Comparison of ENCODE assay signal across 8 cellular contexts in the genomic region with DNA sequence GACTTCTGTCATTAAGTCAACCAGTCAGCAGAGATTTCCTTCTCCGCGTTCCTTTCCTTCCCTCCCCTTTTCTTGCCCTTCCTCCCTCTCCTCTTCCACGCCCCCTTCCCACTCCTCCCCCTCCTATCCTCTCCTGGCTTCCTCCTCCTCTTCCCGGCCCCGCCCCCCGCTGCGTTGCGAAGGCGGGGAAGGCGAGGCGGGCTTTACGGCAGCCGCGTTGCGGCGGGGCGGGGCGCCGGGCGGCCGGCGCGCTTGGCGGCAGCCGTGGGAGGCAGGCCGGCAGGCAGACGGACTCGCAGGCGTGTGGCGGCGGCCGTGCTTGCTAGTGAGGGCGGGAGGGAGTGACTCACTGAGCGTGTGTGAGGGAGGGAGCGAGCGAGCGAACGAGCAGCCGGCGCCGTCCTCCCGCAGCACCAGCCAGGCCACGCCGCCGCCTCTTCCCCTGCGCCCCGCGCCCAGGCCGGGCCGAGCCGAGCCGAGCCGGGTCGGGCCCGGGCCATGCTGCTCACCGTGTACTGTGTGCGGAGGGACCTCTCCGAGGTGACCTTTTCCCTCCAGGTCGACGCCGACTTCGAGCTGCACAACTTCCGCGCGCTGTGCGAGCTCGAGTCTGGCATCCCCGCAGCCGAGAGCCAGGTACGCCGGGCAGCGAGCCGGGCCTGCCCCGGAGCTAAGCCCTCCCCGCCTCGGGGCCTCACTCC. TPM values are rescaled to one million over a fixed set of nuclear protein-coding genes. Genes with fewer than 3 reads are reported as not detected.
DNase-seq lines count a peak whose midpoint lies in the region; ATAC-seq, FAIRE-seq and TF ChIP-seq lines count a peak whose summit lies in the region.

A gene (plus strand): TSS at position 286 of the 701 bp plus-strand sequence. CDS start 213 bp downstream, at position 499.

- peaks cover 0 to 17% (median 2%) of the 10 kb centered on the region in 3 donors for H3K36me3 Mint-ChIP-seq in CD8-positive, alpha-beta memory T cell
- H3K36me3 Mint-ChIP-seq in activated CD8-positive, alpha-beta memory T cell treated with anti-CD3 and anti-CD28 coated beads, Interleukin-2, amount 10 ng/mL, durations not matched to agents 7 days and 5 days, result peaks cover 7% of the 10 kb centered on the region

- H2BK5ac ChIP-seq in H1 (ENCODE audit: low read depth, low read length), result peak within 1 kb of the TSS; percentile 82; the same call in 1 of the 2 replicates
- H2BK5ac ChIP-seq in mesendoderm (ENCODE audit: low read length), result peak within 1 kb of the TSS; percentile 31

- H3K4ac ChIP-seq in H1 (replicated peaks; ENCODE audit: insufficient read length, low read depth, low read length), result peak within 1 kb of the TSS; percentile 90
- peak within 1 kb of the TSS; percentile 46 for H3K4ac ChIP-seq in mesendoderm (ENCODE audit: low read depth, low read length)

- no peak for FAIRE-seq in H1 (lab: Jason Lieb, UNC)

- no peaks in the 10 kb centered on the region for H3K9me3 ChIP-seq in CD8-positive, alpha-beta memory T cell (ENCODE audit: low read length)
- no peaks in the 10 kb centered on the region for H3K9me3 ChIP-seq in H1 (ENCODE audit: insufficient read depth in 2 of 2, low read depth in 1 of 2, low read length in 1 of 2)

- peak within 1 kb of the TSS; percentile 32 for H3K56ac ChIP-seq in H1 (replicated peaks; ENCODE audit: insufficient read length, low read depth, low read length)
- H3K56ac ChIP-seq in mesendoderm (ENCODE audit: low read length), result peak within 1 kb of the TSS; percentile 84

- peak within 1 kb of the TSS; percentile 50 for H4K91ac ChIP-seq in H1 (replicated peaks; ENCODE audit: insufficient read length, low read length)

- H3K4me3 Mint-ChIP-seq in CD8-positive, alpha-beta memory T cell, result peak within 1 kb of the TSS; percentile 92 to 97 (median 93)
- H3K4me3 Mint-ChIP-seq in activated CD8-positive, alpha-beta memory T cell treated with anti-CD3 and anti-CD28 coated beads, Interleukin-2, amount 10 ng/mL, durations not matched to agents 7 days and 5 days, result peak within 1 kb of the TSS; percentile 80

- H3K27me3 Mint-ChIP-seq in CD8-positive, alpha-beta memory T cell, result no peaks in the 10 kb centered on the region
- H3K27me3 Mint-ChIP-seq in activated CD8-positive, alpha-beta memory T cell treated with anti-CD3 and anti-CD28 coated beads, Interleukin-2, amount 10 ng/mL, durations not matched to agents 7 days and 5 days, result no peaks in the 10 kb centered on the region

- H3K23me2 ChIP-seq in H1 (ENCODE audit: low read depth, low read length), result peaks cover 4% of the 10 kb centered on the region

- H3K23ac ChIP-seq in H1 (ENCODE audit: insufficient read length), result no peak within 1 kb of the TSS
- H3K23ac ChIP-seq in mesendoderm (ENCODE audit: low read length), result no peak within 1 kb of the TSS

- peak within 1 kb of the TSS; percentile 81 for H2AFZ ChIP-seq in H1 (ENCODE audit: low read length)

- H3K9ac ChIP-seq in H1 (replicated peaks in 1 of 4; ENCODE audit: extremely low read depth in 1 of 4, low read depth in 3 of 4, low read length in 3 of 4) (peak within 1 kb of the TSS; percentile 67 to 86 (median 82)), mesendoderm (ENCODE audit: low read length) (peak within 1 kb of the TSS; percentile 85)

- POLR2A ChIA-PET in CD8-positive, alpha-beta memory T cell (lab: Charles Lee), result interaction anchor here (0.8 to 1.6 kb wide), 4 partner anchors 12 to 90 kb away, joined by 3 to 10 read pairs (median 4); a partner anchor contains a TSS
- POLR2A ChIA-PET in H1 (lab: Charles Lee; ENCODE audit: partially characterized antibody), result interaction anchor here (0.6 to 5.7 kb wide), 9 partner anchors 10 to 124 kb away, joined by 3 to 37 read pairs (median 4); a partner anchor contains a TSS

- H4K20me1 ChIP-seq in H1 (replicated peaks in 1 of 2; ENCODE audit: control insufficient read depth in 1 of 2, insufficient read depth in 2 of 2, low read length in 2 of 2), result peaks cover 0 to 6% of the 10 kb centered on the region in 2 experiments

- CTCF ChIA-PET in CD8-positive, alpha-beta memory T cell (lab: Charles Lee), result interaction anchor here (1.0 kb wide), 1 partner anchor 13 kb away, joined by 3 read pairs; no protein-coding TSS in a partner anchor
- CTCF ChIA-PET in activated CD8-positive, alpha-beta memory T cell treated with anti-CD3 and anti-CD28 coated beads, Interleukin-2, amount 10 ng/mL, durations not matched to agents 7 days and 5 days (lab: Charles Lee), result interaction anchor here (1.0 to 4.2 kb wide), 3 partner anchors 13 to 21 kb away, joined by 3 to 20 read pairs (median 4); no protein-coding TSS in a partner anchor
- CTCF ChIA-PET in H1 (lab: Charles Lee; ENCODE audit: partially characterized antibody), result interaction anchor here (0.7 to 1.3 kb wide), 3 partner anchors 12 to 22 kb away, joined by 4 to 8 read pairs (median 6); no protein-coding TSS in a partner anchor

- peak within 1 kb of the TSS; percentile 44 for H4K5ac ChIP-seq in H1 (ENCODE audit: insufficient read length, low read depth, low read length)
- H4K5ac ChIP-seq in mesendoderm (ENCODE audit: low read length), result no peak within 1 kb of the TSS

- H4K8ac ChIP-seq in H1 (ENCODE audit: extremely low read depth, insufficient read depth, low read length), result peak within 1 kb of the TSS; percentile 90
- no peak within 1 kb of the TSS for H4K8ac ChIP-seq in mesendoderm (ENCODE audit: low read depth, low read length)

- peak within 1 kb of the TSS; percentile 0 for H3K18ac ChIP-seq in H1 (ENCODE audit: extremely low read depth, low read length)
- H3K18ac ChIP-seq in mesendoderm (ENCODE audit: low read length), result peak within 1 kb of the TSS; percentile 54

- peak within 1 kb of the TSS; percentile 80 to 83 for H3K4me2 ChIP-seq in H1 (ENCODE audit: insufficient read depth in 1 of 2, low read depth in 2 of 2, low read length in 2 of 2)
- H3K4me2 ChIP-seq in mesendoderm (ENCODE audit: low read length), result peak within 1 kb of the TSS; percentile 51

- TF ChIP-seq POLR2A in H1 (IDR thresholded peaks at IDR 0.05; ENCODE audit: control extremely low read depth in 1 of 2, low read depth in 2 of 2, low read length in 2 of 2), result peak; percentile 61 to 79

- H3K4me1 ChIP-seq in CD8-positive, alpha-beta memory T cell (ENCODE audit: insufficient read depth, low read length), result peaks cover 46% of the 10 kb centered on the region
- H3K4me1 ChIP-seq in H1 (replicated peaks in 1 of 4; ENCODE audit: control insufficient read depth in 3 of 4, insufficient read depth in 4 of 4, low read length in 3 of 4) (peaks cover 0 to 5% (median 0%) of the 10 kb centered on the region in 4 experiments; a peak in 1 of 7 replicates), mesendoderm (ENCODE audit: control insufficient read depth, low read depth, low read length) (peaks cover 6% of the 10 kb centered on the region)

- H2BK15ac ChIP-seq in H1 (ENCODE audit: low read length), result peak within 1 kb of the TSS; percentile 88; the same call in 1 of the 2 replicates
- H2BK15ac ChIP-seq in mesendoderm (replicated peaks; ENCODE audit: low read depth), result no peak within 1 kb of the TSS

- no peaks in the 10 kb centered on the region for H3K27me3 ChIP-seq in CD8-positive, alpha-beta memory T cell (ENCODE audit: insufficient read depth, low read length, poor library complexity, severe bottlenecking)
- H3K27me3 ChIP-seq in H1 (replicated peaks in 1 of 4; ENCODE audit: control insufficient read depth in 3 of 4, extremely low read depth in 1 of 4, insufficient read depth in 3 of 4, low read length in 3 of 4) (no peaks in the 10 kb centered on the region), mesendoderm (ENCODE audit: insufficient read depth, low read length, poor library complexity) (no peaks in the 10 kb centered on the region)

- TF ChIP-seq RAD21 in H1 (IDR thresholded peaks at IDR 0.05 in 1 of 2, conservative IDR thresholded peaks at IDR 0.05 in 1 of 2; ENCODE audit: low read depth in 2 of 2, low read length in 2 of 2), result no peak

- peak within 1 kb of the TSS; percentile 84 to 98 (median 94) for H3K27ac Mint-ChIP-seq in CD8-positive, alpha-beta memory T cell
- peak within 1 kb of the TSS; percentile 94 for H3K27ac Mint-ChIP-seq in activated CD8-positive, alpha-beta memory T cell treated with anti-CD3 and anti-CD28 coated beads, Interleukin-2, amount 10 ng/mL, durations not matched to agents 7 days and 5 days

- ATAC-seq in GM21367 (IDR thresholded peaks at IDR 0.05; ENCODE audit: unreplicated experiment), result peak; percentile 54
- peak; percentile 95 for ATAC-seq in activated CD8-positive, alpha-beta memory T cell treated with anti-CD3 and anti-CD28 coated beads, Interleukin-2, amount 10 ng/mL, durations not matched to agents 7 days and 5 days

- peak within 1 kb of the TSS; percentile 86; the same call in 1 of the 2 replicates for H2AK5ac ChIP-seq in H1 (ENCODE audit: low read depth, low read length)
- no peak within 1 kb of the TSS for H2AK5ac ChIP-seq in mesendoderm (ENCODE audit: low read length)

- no peak within 1 kb of the TSS for H2BK20ac ChIP-seq in H1 (ENCODE audit: low read length)

- no peaks in the 10 kb centered on the region for H3K9me3 Mint-ChIP-seq in CD8-positive, alpha-beta memory T cell
- no peaks in the 10 kb centered on the region for H3K9me3 Mint-ChIP-seq in activated CD8-positive, alpha-beta memory T cell treated with anti-CD3 and anti-CD28 coated beads, Interleukin-2, amount 10 ng/mL, durations not matched to agents 7 days and 5 days (ENCODE audit: low read depth)

- peak; percentile 92 to 96 (median 93) for DNase-seq in CD8-positive, alpha-beta memory T cell
- DNase-seq in HUDEP-2 (lab: John Stamatoyannopoulos, UW; ENCODE audit: unreplicated experiment in 76 of 76), result peak in 75 of 76 experiments; percentile 28 to 98 (median 90)
- peak; percentile 95 for DNase-seq in NOMO-1 treated with dmso at 0.1 percent for 144 hours (lab: John Stamatoyannopoulos, UW; ENCODE audit: unreplicated experiment)
- peak; percentile 97 for DNase-seq in activated CD8-positive, alpha-beta memory T cell treated with anti-CD3 and anti-CD28 coated beads, Interleukin-2, amount 10 ng/mL, durations not matched to agents 7 days and 5 days
- DNase-seq in H1 (ENCODE audit: low read depth in 1 of 2, low spot score in 2 of 2), result peak; percentile 89 to 94
- peak; percentile 99 for DNase-seq in mesendoderm
- DNase-seq in stimulated activated CD8-positive, alpha-beta memory T cell treated with anti-CD3 and anti-CD28 coated beads, Interleukin-12 subunit alpha, Interleukin-12 subunit beta, amount 100 ng/mL, for 4 hours (ENCODE audit: low read depth), result peak; percentile 93

- peak within 1 kb of the TSS; percentile 81 for H2BK12ac ChIP-seq in H1 (ENCODE audit: low read depth, low read length)

- peaks cover 2% of the 10 kb centered on the region; the same call in 1 of the 2 replicates for H3K79me1 ChIP-seq in H1 (ENCODE audit: low read depth, low read length)
- H3K79me1 ChIP-seq in mesendoderm (ENCODE audit: low read length), result no peaks in the 10 kb centered on the region

- peak within 1 kb of the TSS; percentile 96 for H3K4me3 ChIP-seq in CD8-positive, alpha-beta memory T cell (ENCODE audit: low read length)
- H3K4me3 ChIP-seq in H1 (ENCODE audit: extremely low read depth in 1 of 4, insufficient read depth in 2 of 4, low read depth in 3 of 4, low read length in 4 of 4) (peak within 1 kb of the TSS; percentile 71 to 97 (median 85)), mesendoderm (ENCODE audit: low read length) (peak within 1 kb of the TSS; percentile 44)

- H3K79me2 ChIP-seq in H1 (ENCODE audit: control insufficient read depth in 1 of 2, insufficient read depth in 2 of 2, low read length in 2 of 2) (peaks cover 14 to 47% of the 10 kb centered on the region in 2 experiments), mesendoderm (ENCODE audit: control insufficient read depth, insufficient read depth, low read length) (peaks cover 41% of the 10 kb centered on the region)

- no peaks in the 10 kb centered on the region for H3K36me3 ChIP-seq in CD8-positive, alpha-beta memory T cell (ENCODE audit: insufficient read depth, low read length)
- H3K36me3 ChIP-seq in H1 (ENCODE audit: control insufficient read depth in 2 of 4, insufficient read depth in 4 of 4, low read length in 3 of 4), result no peaks in the 10 kb centered on the region; a peak in 1 of 8 replicates
- H3K36me3 ChIP-seq in mesendoderm (ENCODE audit: control insufficient read depth, insufficient read depth, low read length), result no peaks in the 10 kb centered on the region

- WGBS in H1 (ENCODE audit: extremely low coverage in 1 of 2, insufficient coverage in 1 of 2, insufficient read length in 1 of 2, insufficient replicate concordance in 2 of 2, low coverage in 1 of 2, low lambda C conversion rate in 2 of 2, missing lambda C conversion rate in 1 of 2), 2 experiments, result 1% methylated on average over 30 of the region's 76 CpGs; no CpG with 5 or more reads in 1 of the 2 experiments
- WGBS in mesendoderm (ENCODE audit: extremely low coverage, insufficient coverage, low lambda C conversion rate), result no CpG with 5 or more reads among the region's 76 CpGs

- TF ChIP-seq EP300 in H1 (IDR thresholded peaks at IDR 0.05; ENCODE audit: borderline replicate concordance in 1 of 2, low read depth in 2 of 2, low read length in 2 of 2), result no peak

- no peak within 1 kb of the TSS for H3K14ac ChIP-seq in H1 (ENCODE audit: insufficient read length)

- peak within 1 kb of the TSS; percentile 91 for H3K27ac ChIP-seq in CD8-positive, alpha-beta memory T cell (ENCODE audit: low read depth, low read length)
- H3K27ac ChIP-seq in H1 (ENCODE audit: low read depth, low read length), result peak within 1 kb of the TSS; percentile 75
- peak within 1 kb of the TSS; percentile 75 for H3K27ac ChIP-seq in mesendoderm (ENCODE audit: low read depth, low read length)

- TF ChIP-seq CTCF in H1 (IDR thresholded peaks at IDR 0.05; ENCODE audit: control extremely low read depth in 1 of 3, insufficient read depth in 1 of 3, low read depth in 1 of 3, low read length in 3 of 3), result no peak

- H2BK120ac ChIP-seq in H1 (replicated peaks; ENCODE audit: low read depth, low read length), result peak within 1 kb of the TSS; percentile 10
- no peak within 1 kb of the TSS for H2BK120ac ChIP-seq in mesendoderm (ENCODE audit: low read depth, low read length)

- H3K4me1 Mint-ChIP-seq in CD8-positive, alpha-beta memory T cell, result peaks cover 34 to 48% (median 47%) of the 10 kb centered on the region in 3 donors
- peaks cover 37% of the 10 kb centered on the region for H3K4me1 Mint-ChIP-seq in activated CD8-positive, alpha-beta memory T cell treated with anti-CD3 and anti-CD28 coated beads, Interleukin-2, amount 10 ng/mL, durations not matched to agents 7 days and 5 days

RNA-seq across cellular contexts. Expression of the gene that starts here (rescaled TPM):
- 10 to 100 TPM; 47.8 to 50.4 TPM for total RNA-seq in CD8-positive, alpha-beta memory T cell
- polyA plus RNA-seq in CD8-positive, alpha-beta memory T cell, result 6.1 TPM
- total RNA-seq in activated CD8-positive, alpha-beta memory T cell treated with anti-CD3 and anti-CD28 coated beads, Interleukin-2, amount 10 ng/mL, durations not matched to agents 7 days and 5 days, result 10 to 100 TPM; 24.0 to 31.4 TPM
- total RNA-seq in H1 (2021; fragmentation: NEBNext Ultra II Directional; extraction: Animal tissue kit (Norgen Biotek cat#: 25700)), result 38.3 and 39.3 TPM in 2 replicates
- polyA plus RNA-seq in H1 (2011; rRNA removed), result 7.7 and 11.8 TPM in 2 replicates
- 8.7 TPM for polyA plus RNA-seq in H1 (2011; cell fraction: cytosol; rRNA removed)
- 30.4 TPM for polyA plus RNA-seq in H1 (2011; cell fraction: nucleus; rRNA removed)
- polyA plus RNA-seq in H1 (2012, experiment 1 of 2), result 9.7 to 17.0 TPM (median 12.6 TPM) in 4 replicates
- polyA plus RNA-seq in H1 (2012, experiment 2 of 2), result 0.76 TPM
- polyA plus RNA-seq in H1 (2013, experiment 1 of 2), result 14.0 TPM
- 13.5 TPM for polyA plus RNA-seq in H1 (2013, experiment 2 of 2)
- 44.5 and 61.2 TPM in 2 replicates for polyA minus RNA-seq in H1 (2011; rRNA and poly(A)+ RNA removed)
- polyA minus RNA-seq in H1 (2011; cell fraction: cytosol; rRNA and poly(A)+ RNA removed), result 21.0 TPM
- 91.9 TPM for polyA minus RNA-seq in H1 (2011; cell fraction: nucleus; rRNA and poly(A)+ RNA removed)
- polyA plus RNA-seq in mesendoderm (2013, experiment 1 of 2), result 16.4 TPM
- polyA plus RNA-seq in mesendoderm (2013, experiment 2 of 2), result 15.8 TPM

Comparison
In these comparisons a context has a peak if more than half of its experiments do, and no peak if none do; other contexts are left out.
1. Peak in every context shown above with its lines: DNase-seq, ATAC-seq, H3K4me3 ChIP-seq and H3K27ac ChIP-seq.
2. H3K4me3 ChIP-seq: peak in every context shown above with its lines; median percentile 96 in CD8-positive, alpha-beta memory T cell; 85 in H1; 44 in mesendoderm.